In genomic region chr11:28569099-28569498, GRCh38 we compare ENCODE assay signal across 33 cellular contexts.
DNase-seq lines count a peak whose midpoint lies in the region; ATAC-seq and TF ChIP-seq lines count a peak whose summit lies in the region.
"Had no signal": no experiment of that assay in that cellular context is flagged by ENCODE, and none has a peak within 500 bp of the region (broad histone marks: within the 10 kb centered on the region; RNA-seq: fewer than 3 reads in every experiment).

No MANE protein-coding gene starts in this region.

- no TSS peak for BruUV-seq in IMR-90 (replicated peaks; lab: Mats Ljungman, UMichigan)

- H4K8ac ChIP-seq in IMR-90 (ENCODE audit: low read depth in 2 of 2, low read length in 2 of 2): peak overlapping the region; percentile 61 to 90; a peak in 3 of 4 replicates

- H3K14ac ChIP-seq in IMR-90 (replicated peaks; ENCODE audit: low read depth, low read length): no peak overlapping the region

- peak overlapping the region; percentile 40 for H2BK20ac ChIP-seq in IMR-90 (ENCODE audit: low read depth, low read length)

- no peaks in the 10 kb centered on the region for H3K79me1 ChIP-seq in IMR-90 (ENCODE audit: low read depth in 1 of 2, low read length in 2 of 2)

- no peaks in the 10 kb centered on the region for H3K36me3 Mint-ChIP-seq in glutamatergic neuron (ENCODE audit: unreplicated experiment)
- H3K36me3 Mint-ChIP-seq: CD14-positive monocyte; CD4-positive, alpha-beta memory T cell; CD4-positive, CD25-positive, alpha-beta regulatory T cell; CD8-positive, alpha-beta memory T cell; CD8-positive, alpha-beta T cell had no signal

- CTCF ChIA-PET in IMR-90 (lab: Yijun Ruan, JAX): no interaction called here

- peaks cover 16% of the 10 kb centered on the region for H3K4me1 ChIP-seq in left ventricle myocardium inferior
- peaks cover 5% of the 10 kb centered on the region for H3K4me1 ChIP-seq in IMR-90 (ENCODE audit: control insufficient read depth, insufficient read depth, low read length)
- H3K4me1 ChIP-seq: BE2C; BLaER1; BLaER1 treated with 17β-estradiol and CSF1 and Interleukin-3, amounts not matched to agents 10 nM and 100 nM; Caco-2 had no signal

- H2BK15ac ChIP-seq in IMR-90 (ENCODE audit: low read depth, low read length): peak overlapping the region; percentile 47; the same call in 1 of the 3 replicates

- H2BK120ac ChIP-seq in IMR-90 (ENCODE audit: low read depth, low read length): peak overlapping the region; percentile 29

- DNase-seq in Right ventricle myocardium inferior (ENCODE audit: missing footprints) (peak; percentile 22), left ventricle myocardium inferior (no peak), IMR-90 (no peak), head of caudate nucleus (peak in 34 of 42 donors; percentile 13 to 83 (median 40)), glutamatergic neuron (no peak)
- DNase-seq in stimulated activated CD4-positive, alpha-beta T cell treated with anti-CD3 and anti-CD28 coated beads, Interleukin-2, amount 100 ng/mL, for 24 hours: no peak
- DNase-seq: 8988T; ACHN; AML-193; BE2C; C1 segment of cervical spinal cord; Caco-2; Calu3; CD4-positive, alpha-beta memory T cell; CD4-positive, alpha-beta T cell; CD4-positive, CD25-positive, alpha-beta regulatory T cell; CD8-positive, alpha-beta memory T cell; CD8-positive, alpha-beta T cell; COR-L47; DMS 273 treated with DMSO at 0.1 percent for 48 hours; DMS153; DMS53; DMS79; DMS79 treated with DMSO at 0.1 percent for 48 hours; DND-41; EL had no signal

- no peak overlapping the region for H3K4me3 Mint-ChIP-seq in glutamatergic neuron (ENCODE audit: unreplicated experiment)
- H3K4me3 Mint-ChIP-seq: B cell; CD14-positive monocyte; CD4-positive, alpha-beta memory T cell; CD4-positive, alpha-beta T cell; CD4-positive, CD25-positive, alpha-beta regulatory T cell; CD8-positive, alpha-beta memory T cell; CD8-positive, alpha-beta T cell had no signal

- peaks cover 4% of the 10 kb centered on the region for H3K27me3 Mint-ChIP-seq in glutamatergic neuron (ENCODE audit: unreplicated experiment)
- H3K27me3 Mint-ChIP-seq: B cell; CD4-positive, alpha-beta memory T cell; CD4-positive, CD25-positive, alpha-beta regulatory T cell; CD8-positive, alpha-beta memory T cell had no signal

- H3K27ac Mint-ChIP-seq in glutamatergic neuron (ENCODE audit: unreplicated experiment): no peak overlapping the region
- H3K27ac Mint-ChIP-seq: B cell; CD14-positive monocyte; CD4-positive, alpha-beta memory T cell; CD4-positive, alpha-beta T cell; CD4-positive, CD25-positive, alpha-beta regulatory T cell; CD8-positive, alpha-beta memory T cell; CD8-positive, alpha-beta T cell had no signal

- no peak overlapping the region for H3K4me2 ChIP-seq in IMR-90 (ENCODE audit: low read depth, low read length)
- H3K4me2 ChIP-seq: A549; BLaER1; BLaER1 treated with 17β-estradiol and CSF1 and Interleukin-3, amounts not matched to agents 10 nM and 100 nM had no signal

- H2BK5ac ChIP-seq in IMR-90 (ENCODE audit: low read depth, low read length, poor library complexity, severe bottlenecking): no peak overlapping the region

- intact Hi-C loops in Right ventricle myocardium inferior (cut with DNase I) (no loop called here), left ventricle myocardium inferior (cut with micrococcal nuclease) (no loop called here), IMR-90 (cut with micrococcal nuclease) (loop anchor here (5.0 kb wide), 3 partner anchors 588 to 867 kb away; partner anchors contain the start of gene BDNF), head of caudate nucleus (cut with DNase I) (no loop called here)

- H2AK9ac ChIP-seq in IMR-90 (replicated peaks; ENCODE audit: low read depth, low read length, poor library complexity): no peak overlapping the region

- H3K4me1 Mint-ChIP-seq in glutamatergic neuron (ENCODE audit: low read depth, unreplicated experiment): no peaks in the 10 kb centered on the region
- H3K4me1 Mint-ChIP-seq: B cell; CD14-positive monocyte; CD4-positive, alpha-beta memory T cell; CD4-positive, CD25-positive, alpha-beta regulatory T cell; CD8-positive, alpha-beta memory T cell had no signal

- H3K4ac ChIP-seq in IMR-90 (ENCODE audit: low read depth, low read length): no peak overlapping the region

- no peak overlapping the region for H3K56ac ChIP-seq in IMR-90 (ENCODE audit: extremely low read depth, insufficient read depth, low read length)

- H3K9me1 ChIP-seq in IMR-90 (ENCODE audit: insufficient read depth, low read length): no peaks in the 10 kb centered on the region

- H3K4me3 ChIP-seq in left ventricle myocardium inferior: no peak overlapping the region
- H3K4me3 ChIP-seq in IMR-90 (ENCODE audit: insufficient read depth, low read depth, low read length): no peak overlapping the region
- H3K4me3 ChIP-seq: A549; BLaER1; BLaER1 treated with 17β-estradiol and CSF1 and Interleukin-3, amounts not matched to agents 10 nM and 100 nM had no signal

- peak overlapping the region; percentile 30; the same call in 1 of the 2 replicates for H4K5ac ChIP-seq in IMR-90 (ENCODE audit: low read depth, low read length)

- POLR2A ChIA-PET in IMR-90 (lab: Charles Lee; ENCODE audit: unreplicated experiment): no interaction called here

- H3K27me3 ChIP-seq in left ventricle myocardium inferior (ENCODE audit: low read depth) (no peaks in the 10 kb centered on the region), IMR-90 (ENCODE audit: control insufficient read depth, insufficient read depth, low read length) (no peaks in the 10 kb centered on the region)
- H3K27me3 ChIP-seq: BE2C; BLaER1; BLaER1 treated with 17β-estradiol and CSF1 and Interleukin-3, amounts not matched to agents 10 nM and 100 nM had no signal

- H2AK5ac ChIP-seq in IMR-90 (ENCODE audit: low read depth, low read length): no peak overlapping the region

- no peak overlapping the region for H3K9ac ChIP-seq in IMR-90 (ENCODE audit: low read depth, low read length)
- H3K9ac ChIP-seq: BLaER1; BLaER1 treated with 17β-estradiol and CSF1 and Interleukin-3, amounts not matched to agents 10 nM and 100 nM had no signal

- no peak for TF ChIP-seq RAD21 in IMR-90 (IDR thresholded peaks at IDR 0.05; ENCODE audit: low read length)

- no peak for TF ChIP-seq CTCF in left ventricle myocardium inferior (IDR thresholded peaks at IDR 0.05; ENCODE audit: borderline replicate concordance)
- no peak for TF ChIP-seq CTCF in IMR-90 (conservative IDR thresholded peaks at IDR 0.05; ENCODE audit: low read depth, low read length)
- TF ChIP-seq CTCF in glutamatergic neuron (IDR thresholded peaks at IDR 0.05; ENCODE audit: partially characterized antibody, unreplicated experiment): no peak

- ATAC-seq in Right ventricle myocardium inferior: no peak
- no peak for ATAC-seq in IMR-90 (ENCODE audit: low read depth)
- ATAC-seq: A549; CD8-positive, alpha-beta T cell had no signal

- in situ Hi-C loops in IMR-90 (cut with MboI; ENCODE audit: low sequenced_read_pairs): loop anchor here (25.0 kb wide), 1 partner anchor 768 kb away; no protein-coding TSS in a partner anchor

- no CpG with 5 or more reads among the region's 5 CpGs for WGBS in IMR-90 (ENCODE audit: extremely low coverage in 2 of 2, insufficient read length in 1 of 2), 2 experiments

- no peaks in the 10 kb centered on the region for H4K20me1 ChIP-seq in IMR-90 (ENCODE audit: insufficient read depth, low read length)
- H4K20me1 ChIP-seq: BLaER1; BLaER1 treated with 17β-estradiol and CSF1 and Interleukin-3, amounts not matched to agents 10 nM and 100 nM had no signal

- peak overlapping the region; percentile 14 for H3K18ac ChIP-seq in IMR-90 (ENCODE audit: low read depth, low read length)

- H2AFZ ChIP-seq in IMR-90 (replicated peaks; ENCODE audit: low read length, poor library complexity): no peak overlapping the region

- H3K36me3 ChIP-seq in left ventricle myocardium inferior (no peaks in the 10 kb centered on the region), IMR-90 (ENCODE audit: control insufficient read depth, insufficient read depth, low read length) (no peaks in the 10 kb centered on the region)
- H3K36me3 ChIP-seq: BE2C; BLaER1; BLaER1 treated with 17β-estradiol and CSF1 and Interleukin-3, amounts not matched to agents 10 nM and 100 nM had no signal

- TF ChIP-seq POLR2A in IMR-90 (IDR thresholded peaks at IDR 0.05; ENCODE audit: low read depth, low read length): no peak

- no peak overlapping the region for H3K23ac ChIP-seq in IMR-90 (ENCODE audit: low read depth, low read length)

- dilution Hi-C loops in IMR-90 (cut with HindIII; ENCODE audit: low sequenced_read_pairs, unreplicated experiment): no loop called here

- H3K9me3 Mint-ChIP-seq in glutamatergic neuron (ENCODE audit: unreplicated experiment): peaks cover 2% of the 10 kb centered on the region
- H3K9me3 Mint-ChIP-seq: CD4-positive, alpha-beta T cell had no signal

- H3K27ac ChIP-seq in left ventricle myocardium inferior (replicated peaks): no peak overlapping the region
- H3K27ac ChIP-seq in IMR-90 (ENCODE audit: insufficient read depth, low read length): no peak overlapping the region
- H3K27ac ChIP-seq: 22Rv1; BLaER1; BLaER1 treated with 17β-estradiol and CSF1 and Interleukin-3, amounts not matched to agents 10 nM and 100 nM; C4-2B had no signal

- H3K9me3 ChIP-seq in left ventricle myocardium inferior (replicated peaks): no peaks in the 10 kb centered on the region
- no peaks in the 10 kb centered on the region for H3K9me3 ChIP-seq in IMR-90 (ENCODE audit: control insufficient read depth, insufficient read depth, low read length)
- H3K9me3 ChIP-seq: BE2C; BLaER1; BLaER1 treated with 17β-estradiol and CSF1 and Interleukin-3, amounts not matched to agents 10 nM and 100 nM; Caco-2 had no signal

- peak overlapping the region; percentile 59 for H4K91ac ChIP-seq in IMR-90 (ENCODE audit: insufficient read depth, low read depth, low read length)

TF ChIP-seq in IMR-90, 13 proteins besides CTCF, POLR2A, EP300 and RAD21:
- no peak for TF ChIP-seq CEBPB (IDR thresholded peaks at IDR 0.05; ENCODE audit: low read depth, low read length)
- no peak for TF ChIP-seq MXI1 (IDR thresholded peaks at IDR 0.05; ENCODE audit: borderline replicate concordance, low read depth, low read length)
- TF ChIP-seq BHLHE40 (IDR thresholded peaks at IDR 0.05; ENCODE audit: low read depth, low read length): no peak

Comparison
In these comparisons a context has a peak if more than half of its experiments do, and no peak if none do; other contexts are left out.
1. DNase-seq: peak in Right ventricle myocardium inferior (single experiment) and head of caudate nucleus (34 of 42); none in left ventricle myocardium inferior (single experiment), IMR-90 (single experiment), stimulated activated CD4-positive, alpha-beta T cell treated with anti-CD3 and anti-CD28 coated beads, Interleukin-2, amount 100 ng/mL, for 24 hours (0 of 2) and glutamatergic neuron (single experiment).